In the genomic region with DNA sequence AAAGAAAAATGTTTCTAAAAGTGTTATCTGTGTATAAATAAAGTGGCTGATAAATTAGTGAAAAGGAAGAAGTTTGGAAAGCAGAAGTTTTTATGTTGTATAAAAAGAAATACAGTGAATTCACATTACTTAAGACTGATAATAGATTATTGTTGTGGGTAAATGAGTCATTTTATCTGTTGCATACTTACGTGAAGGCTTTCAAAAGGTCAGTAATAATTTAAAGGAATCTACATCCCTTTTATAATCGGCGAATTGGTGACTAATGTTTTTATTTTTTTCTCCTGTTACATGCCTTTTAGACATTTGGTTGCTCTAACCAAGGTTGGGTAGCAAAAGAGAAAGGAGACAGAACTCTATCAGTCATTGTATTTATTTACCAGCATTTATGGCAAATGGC, we compare ENCODE assay signal across 17 cellular contexts.
DNase-seq lines count a peak whose midpoint lies in the region; ATAC-seq, FAIRE-seq and TF ChIP-seq lines count a peak whose summit lies in the region.
"Had no signal": no experiment of that assay in that cellular context is flagged by ENCODE, and none has a peak within 500 bp of the region (broad histone marks: within the 10 kb centered on the region; RNA-seq: fewer than 3 reads in every experiment).

No MANE protein-coding gene starts in this region.

- in situ Hi-C loops in K562 (cut with MboI): no loop called here

- TF ChIP-seq POLR2A in K562 (conservative IDR thresholded peaks at IDR 0.05): no peak

- no peak overlapping the region for H3K4me3 Mint-ChIP-seq in GM23338

- no peaks in the 10 kb centered on the region for H3K27me3 Mint-ChIP-seq in GM23338 (ENCODE audit: insufficient read depth, low read depth, poor library complexity)

- no peak for TF ChIP-seq CTCF in RWPE2 (IDR thresholded peaks at IDR 0.05; ENCODE audit: poor library complexity, severe bottlenecking)
- no peak for TF ChIP-seq CTCF in K562 (IDR thresholded peaks at IDR 0.05 in 2 of 3, conservative IDR thresholded peaks at IDR 0.05 in 1 of 3; ENCODE audit: insufficient read depth in 2 of 3, low read depth in 1 of 3, low read length in 3 of 3)
- no peak for TF ChIP-seq CTCF in GM23338 (conservative IDR thresholded peaks at IDR 0.05; ENCODE audit: low read depth in 2 of 2)

- no peak for TF ChIP-seq EP300 in K562 (IDR thresholded peaks at IDR 0.05; ENCODE audit: low read length)

- DNase-seq in RWPE2 (ENCODE audit: low spot score): no peak
- no peak for DNase-seq in K562 (ENCODE audit: extremely low read depth in 1 of 4, low spot score in 3 of 4)
- DNase-seq in iris pigment epithelial cell (ENCODE audit: low read depth): peak; percentile 22
- DNase-seq in GM23338 (ENCODE audit: low spot score): no peak
- no peak for DNase-seq in GDM1 (lab: John Stamatoyannopoulos, UW)
- DNase-seq in mesenteric fat pad (ENCODE audit: low spot score): no peak
- DNase-seq: DMS 273 treated with DMSO at 0.1 percent for 48 hours, NCI-H1048, NCI-H1694, NCI-H69, SHP77 treated with DMSO at 0.1 percent for 48 hours, SW 1271 had no signal

- intact Hi-C loops in K562 (cut with micrococcal nuclease): no loop called here

- H3K79me2 ChIP-seq in K562 (ENCODE audit: control insufficient read depth, insufficient read depth, low read length): no peaks in the 10 kb centered on the region
- H3K79me2 ChIP-seq in GM23338 (replicated peaks; ENCODE audit: insufficient read depth): no peaks in the 10 kb centered on the region

- H3K4me1 ChIP-seq in RWPE2 (ENCODE audit: insufficient read depth, poor library complexity, severe bottlenecking): peaks cover 5% of the 10 kb centered on the region
- H3K4me1 ChIP-seq in K562 (replicated peaks in 1 of 2; ENCODE audit: control insufficient read depth in 2 of 2, insufficient read depth in 2 of 2, low read length in 2 of 2): no peaks in the 10 kb centered on the region
- H3K4me1 ChIP-seq in GM23338 (ENCODE audit: insufficient read depth): no peaks in the 10 kb centered on the region
- H3K4me1 ChIP-seq: BLaER1 had no signal

- H3K9me1 ChIP-seq in K562 (ENCODE audit: control insufficient read depth, insufficient read depth, low read length): no peaks in the 10 kb centered on the region

- no peaks in the 10 kb centered on the region for H3K9me3 Mint-ChIP-seq in GM23338

- no peak overlapping the region for H3K9ac ChIP-seq in K562 (ENCODE audit: insufficient read depth in 1 of 2, low read depth in 2 of 2, low read length in 2 of 2)
- H3K9ac ChIP-seq: BLaER1 had no signal

- TF ChIP-seq RAD21 in K562 (CRISPR knock-in tag; conservative IDR thresholded peaks at IDR 0.05 in 1 of 2, IDR thresholded peaks at IDR 0.05 in 1 of 2): no peak

- H2AFZ ChIP-seq in K562 (ENCODE audit: low read depth, low read length): no peak overlapping the region
- H2AFZ ChIP-seq in GM23338: no peak overlapping the region

- no peaks in the 10 kb centered on the region for H3K27me3 ChIP-seq in RWPE2 (ENCODE audit: insufficient read depth, poor library complexity, severe bottlenecking)
- peaks cover 0 to 2% of the 10 kb centered on the region in 2 experiments; a peak in 2 of 5 replicates for H3K27me3 ChIP-seq in K562 (ENCODE audit: control insufficient read depth in 2 of 2, insufficient read depth in 2 of 2, low read length in 2 of 2)
- no peaks in the 10 kb centered on the region for H3K27me3 ChIP-seq in GM23338 (ENCODE audit: insufficient read depth)
- H3K27me3 ChIP-seq: BLaER1 had no signal

- no peak overlapping the region for H3K4me3 ChIP-seq in RWPE2 (ENCODE audit: severe bottlenecking)
- H3K4me3 ChIP-seq in K562: no peak overlapping the region
- no peak overlapping the region for H3K4me3 ChIP-seq in GM23338
- H3K4me3 ChIP-seq: BLaER1 had no signal

- no peak overlapping the region for H3K27ac ChIP-seq in RWPE2 (ENCODE audit: poor library complexity, severe bottlenecking)
- H3K27ac ChIP-seq in K562 (ENCODE audit: extremely low read depth, low read depth, low read length): no peak overlapping the region
- no peak overlapping the region for H3K27ac ChIP-seq in GM23338 (ENCODE audit: low read depth)
- H3K27ac ChIP-seq: BLaER1 had no signal

- FAIRE-seq in G401.6 (lab: Jason Lieb, UNC) (peak; percentile 28), K562 (lab: Jason Lieb, UNC) (no peak)
- FAIRE-seq: GM12891, GM19239, RCC 7860 had no signal

- H3K36me3 ChIP-seq in RWPE2 (ENCODE audit: low read depth) (no peaks in the 10 kb centered on the region), K562 (ENCODE audit: control insufficient read depth, insufficient read depth, low read length) (no peaks in the 10 kb centered on the region), GM23338 (ENCODE audit: insufficient read depth) (no peaks in the 10 kb centered on the region)
- H3K36me3 ChIP-seq: BLaER1 had no signal

- no peaks in the 10 kb centered on the region for H3K36me3 Mint-ChIP-seq in GM23338 (ENCODE audit: low read depth)

- H3K9me3 ChIP-seq in RWPE2 (ENCODE audit: severe bottlenecking): no peaks in the 10 kb centered on the region
- H3K9me3 ChIP-seq in K562 (replicated peaks; ENCODE audit: control insufficient read depth, insufficient read depth, low read depth, low read length): no peaks in the 10 kb centered on the region
- H3K9me3 ChIP-seq: BLaER1 had no signal

- no TSS peak for BruUV-seq in K562 (replicated peaks; lab: Mats Ljungman, UMichigan)

- no peaks in the 10 kb centered on the region for H3K4me1 Mint-ChIP-seq in GM23338

- H3K9me2 ChIP-seq in GM23338 (ENCODE audit: insufficient read depth): no peaks in the 10 kb centered on the region

- peak; percentile 38; the same call in 1 of the 3 replicates for ATAC-seq in RWPE2 (ENCODE audit: low read depth)
- ATAC-seq in K562: no peak
- ATAC-seq in GM23338: no peak

- POLR2A ChIA-PET in K562 (lab: Yijun Ruan, JAX): interaction anchor here (1.2 kb wide), 1 partner anchor 9 kb away, joined by 4 read pairs; no protein-coding TSS in a partner anchor

- H3F3A ChIP-seq in GM23338 (replicated peaks; ENCODE audit: low read depth): no peaks in the 10 kb centered on the region

- H4K20me1 ChIP-seq in K562 (replicated peaks; ENCODE audit: control insufficient read depth, insufficient read depth, low read length): no peaks in the 10 kb centered on the region
- no peaks in the 10 kb centered on the region for H4K20me1 ChIP-seq in GM23338 (replicated peaks; ENCODE audit: insufficient read depth)
- H4K20me1 ChIP-seq: BLaER1 had no signal

- WGBS in K562 (ENCODE audit: insufficient coverage, low coverage, missing lambda C conversion rate): 0% methylated on average over 3 of the region's 3 CpGs

- CTCF ChIA-PET in K562 (lab: Yijun Ruan, JAX; ENCODE audit: low intra/inter-chr PET ratio): no interaction called here

- H3K27ac Mint-ChIP-seq in GM23338: no peak overlapping the region

- H3K4me2 ChIP-seq in K562 (ENCODE audit: insufficient read depth, low read length) (no peak overlapping the region), GM23338 (no peak overlapping the region)
- H3K4me2 ChIP-seq: BLaER1 had no signal

TF ChIP-seq in K562, 482 proteins besides CTCF, POLR2A, EP300 and RAD21 (continues in another document):
- TF ChIP-seq IRF9 (tag; IDR thresholded peaks at IDR 0.05): no peak
- no peak for TF ChIP-seq FOS (IDR thresholded peaks at IDR 0.05; ENCODE audit: extremely low read depth, insufficient read length)
- no peak for TF ChIP-seq XRCC5 (IDR thresholded peaks at IDR 0.05; ENCODE audit: low read depth, low read length)
- no peak for TF ChIP-seq NFYB (IDR thresholded peaks at IDR 0.05; ENCODE audit: extremely low read depth, insufficient read length)
- no peak for TF ChIP-seq MITF (IDR thresholded peaks at IDR 0.05)
